ENCODE assay signal across 8 cellular contexts in the genomic region with DNA sequence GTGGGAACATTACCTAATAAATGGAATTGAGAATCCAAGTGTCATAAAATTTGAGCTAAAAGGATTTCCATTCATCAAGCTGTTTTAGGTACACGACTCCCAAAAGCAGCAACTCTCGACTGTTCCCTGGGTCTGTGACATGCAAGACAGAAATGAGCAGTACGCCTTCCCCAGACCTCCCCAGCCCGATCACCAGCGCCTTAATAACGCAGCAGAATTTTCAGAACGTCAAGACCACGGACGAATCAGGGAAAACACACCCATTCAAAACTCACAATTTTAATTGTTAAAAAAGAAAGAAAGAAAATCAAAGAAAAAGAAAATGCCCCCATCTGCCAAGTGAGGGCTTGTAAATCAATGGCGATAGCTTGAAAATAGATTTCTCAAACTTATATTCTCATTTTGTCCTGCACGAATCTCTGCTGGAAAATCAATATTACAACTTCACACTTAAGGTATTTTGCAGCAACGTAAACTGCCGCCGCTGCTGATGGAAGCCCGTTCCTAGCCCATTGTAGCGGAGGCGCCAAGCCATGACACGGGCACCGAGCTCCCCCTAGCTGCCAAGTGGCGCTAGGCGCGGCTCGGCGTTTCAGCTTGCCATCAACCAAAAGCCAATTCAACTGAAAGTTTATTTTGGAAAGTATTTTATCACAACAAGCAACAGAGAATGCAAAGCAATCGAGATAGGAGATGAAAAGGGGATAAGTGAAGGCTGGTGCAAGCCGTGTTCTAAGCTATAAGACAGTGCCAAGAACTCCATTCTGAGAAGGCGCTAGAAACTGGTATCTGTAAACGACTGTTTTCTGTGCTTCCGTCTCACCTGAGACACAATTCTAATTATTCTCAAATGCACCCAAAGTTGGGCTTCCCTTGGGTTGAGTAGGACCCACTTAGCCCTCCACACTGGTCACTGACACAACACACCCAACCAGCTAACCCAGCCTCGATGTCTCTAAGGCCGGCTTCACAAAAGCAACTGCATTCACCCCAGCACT. TPM values are rescaled to one million over a fixed set of nuclear protein-coding genes. Genes with fewer than 3 reads are reported as not detected.
DNase-seq lines count a peak whose midpoint lies in the region; ATAC-seq, FAIRE-seq and TF ChIP-seq lines count a peak whose summit lies in the region.

No MANE protein-coding gene starts in this region.

- no peaks in the 10 kb centered on the region for H3K27me3 Mint-ChIP-seq in activated T-helper 1 cell treated with anti-CD3 and anti-CD28 coated beads, Interleukin-12 subunit alpha, Interleukin-12 subunit beta, Interleukin-2, Interleukin-4 antibody, amounts not matched to agents 30 ng/mL and 10 ng/mL and 1 ng/mL, durations not matched to agents 14 hours and 24 hours and 36 hours (ENCODE audit: insufficient read depth)

- H4K20me1 ChIP-seq in PC-9 (ENCODE audit: insufficient read depth): no peaks in the 10 kb centered on the region

- H3K4me1 ChIP-seq in PC-9 (replicated peaks; ENCODE audit: insufficient read depth) (no peaks in the 10 kb centered on the region), neutrophil (ENCODE audit: control insufficient read depth in 1 of 2, insufficient read depth in 1 of 2, low read depth in 1 of 2, low read length in 1 of 2) (peaks cover 0 to 8% of the 10 kb centered on the region in 2 experiments)

- POLR2A ChIA-PET in PC-9 (lab: Charles Lee; ENCODE audit: unreplicated experiment): no interaction called here

- no peaks in the 10 kb centered on the region for H3K79me2 ChIP-seq in PC-9 (ENCODE audit: low read depth)

- BruUV-seq in PC-9 (replicated peaks; lab: Mats Ljungman, UMichigan): no TSS peak

- CTCF ChIA-PET in PC-9 (lab: Charles Lee): interaction anchor here (0.6 kb wide), 1 partner anchor 1375 kb away, joined by 3 read pairs; no protein-coding TSS in a partner anchor

- H2AFZ ChIP-seq in PC-9: no peak overlapping the region

- H3K27ac ChIP-seq in PC-9: no peak overlapping the region
- no peak overlapping the region for H3K27ac ChIP-seq in neutrophil
- H3K27ac ChIP-seq in substantia nigra (ENCODE audit: low read depth, low read length, poor library complexity, severe bottlenecking): no peak overlapping the region

- ATAC-seq in GM18867 (IDR thresholded peaks at IDR 0.05; ENCODE audit: unreplicated experiment): peak; percentile 76

- no peaks in the 10 kb centered on the region for H3K9me3 ChIP-seq in PC-9 (ENCODE audit: insufficient read depth, low read depth)
- H3K9me3 ChIP-seq in neutrophil: no peaks in the 10 kb centered on the region

- H3K36me3 ChIP-seq in PC-9 (ENCODE audit: low read depth) (no peaks in the 10 kb centered on the region), neutrophil (no peaks in the 10 kb centered on the region)

- H3K27me3 ChIP-seq in PC-9 (ENCODE audit: insufficient read depth, low read depth) (peaks cover 33% of the 10 kb centered on the region; the same call in 1 of the 2 replicates), neutrophil (peaks cover 100% of the 10 kb centered on the region)

- peaks cover 25% of the 10 kb centered on the region for H3K36me3 Mint-ChIP-seq in activated T-helper 1 cell treated with anti-CD3 and anti-CD28 coated beads, Interleukin-12 subunit alpha, Interleukin-12 subunit beta, Interleukin-2, Interleukin-4 antibody, amounts not matched to agents 30 ng/mL and 10 ng/mL and 1 ng/mL, durations not matched to agents 14 hours and 24 hours and 36 hours (ENCODE audit: low read depth)

- H3K27ac Mint-ChIP-seq in activated T-helper 1 cell treated with anti-CD3 and anti-CD28 coated beads, Interleukin-12 subunit alpha, Interleukin-12 subunit beta, Interleukin-2, Interleukin-4 antibody, amounts not matched to agents 30 ng/mL and 10 ng/mL and 1 ng/mL, durations not matched to agents 14 hours and 24 hours and 36 hours: peak overlapping the region; percentile 100

- H3K4me1 Mint-ChIP-seq in activated T-helper 1 cell treated with anti-CD3 and anti-CD28 coated beads, Interleukin-12 subunit alpha, Interleukin-12 subunit beta, Interleukin-2, Interleukin-4 antibody, amounts not matched to agents 30 ng/mL and 10 ng/mL and 1 ng/mL, durations not matched to agents 14 hours and 24 hours and 36 hours (ENCODE audit: low read depth): peaks cover 72% of the 10 kb centered on the region

- H3K4me2 ChIP-seq in PC-9: no peak overlapping the region

- peak; percentile 94 for FAIRE-seq in HTR-8/SVneo (lab: Jason Lieb, UNC)

- peak overlapping the region; percentile 99 for H3K4me3 Mint-ChIP-seq in activated T-helper 1 cell treated with anti-CD3 and anti-CD28 coated beads, Interleukin-12 subunit alpha, Interleukin-12 subunit beta, Interleukin-2, Interleukin-4 antibody, amounts not matched to agents 30 ng/mL and 10 ng/mL and 1 ng/mL, durations not matched to agents 14 hours and 24 hours and 36 hours

- no peak overlapping the region for H3K4me3 ChIP-seq in PC-9
- H3K4me3 ChIP-seq in fibroblast of mammary gland (ENCODE audit: control insufficient read depth, low read depth, low read length): no peak overlapping the region
- H3K4me3 ChIP-seq in neutrophil (ENCODE audit: low read depth in 1 of 2, low read length in 1 of 2): no peak overlapping the region

- intact Hi-C loops in PC-9 (cut with micrococcal nuclease; ENCODE audit: unreplicated experiment): no loop called here
- intact Hi-C loops in activated T-helper 1 cell treated with anti-CD3 and anti-CD28 coated beads, Interleukin-12 subunit alpha, Interleukin-12 subunit beta, Interleukin-2, Interleukin-4 antibody, amounts not matched to agents 30 ng/mL and 10 ng/mL and 1 ng/mL, durations not matched to agents 14 hours and 24 hours and 36 hours (cut with micrococcal nuclease): loop anchor here (1.0 to 10.0 kb wide), 9 partner anchors 77 to 1482 kb away; no protein-coding TSS in a partner anchor

- no peaks in the 10 kb centered on the region for H3K9me2 ChIP-seq in PC-9 (ENCODE audit: insufficient read depth)

- H3K9me3 Mint-ChIP-seq in activated T-helper 1 cell treated with anti-CD3 and anti-CD28 coated beads, Interleukin-12 subunit alpha, Interleukin-12 subunit beta, Interleukin-2, Interleukin-4 antibody, amounts not matched to agents 30 ng/mL and 10 ng/mL and 1 ng/mL, durations not matched to agents 14 hours and 24 hours and 36 hours: no peaks in the 10 kb centered on the region

- TF ChIP-seq CTCF in PC-9 (conservative IDR thresholded peaks at IDR 0.05): peak; percentile 91
- TF ChIP-seq CTCF in fibroblast of mammary gland (conservative IDR thresholded peaks at IDR 0.05; ENCODE audit: control insufficient read depth, insufficient read depth, low read depth, low read length): peak; percentile 91
- TF ChIP-seq CTCF in neutrophil (IDR thresholded peaks at IDR 0.05): peak; percentile 85

- H3F3A ChIP-seq in PC-9 (ENCODE audit: insufficient read depth, low read depth): no peaks in the 10 kb centered on the region

- DNase-seq in AML-193 (lab: John Stamatoyannopoulos, UW) (peak; percentile 46 to 70), HTR-8/SVneo (ENCODE audit: insufficient read length, low spot score) (peak; percentile 68), PC-9 (peak in 1 of 2 experiments; percentile 24), fibroblast of mammary gland (ENCODE audit: low read depth) (peak; percentile 59), substantia nigra (lab: John Stamatoyannopoulos, UW) (peak in 45 of 49 donors; percentile 7 to 78 (median 53))
- peak; percentile 82 for DNase-seq in activated T-helper 1 cell treated with anti-CD3 and anti-CD28 coated beads, Interleukin-12 subunit alpha, Interleukin-12 subunit beta, Interleukin-2, Interleukin-4 antibody, amounts not matched to agents 30 ng/mL and 10 ng/mL and 1 ng/mL, durations not matched to agents 14 hours and 24 hours and 36 hours (ENCODE audit: low spot score)

RNA-seq across cellular contexts. Expression of a gene that starts 5.5 kb away (rescaled TPM):
- not detected in 2 replicates for total RNA-seq in PC-9 (2021)
- total RNA-seq in activated T-helper 1 cell treated with anti-CD3 and anti-CD28 coated beads, Interleukin-12 subunit alpha, Interleukin-12 subunit beta, Interleukin-2, Interleukin-4 antibody, amounts not matched to agents 30 ng/mL and 10 ng/mL and 1 ng/mL, durations not matched to agents 14 hours and 24 hours and 36 hours: 43.5 and 45.4 TPM in 2 replicates

Comparison
In these comparisons a context has a peak if more than half of its experiments do, and no peak if none do; other contexts are left out.
1. RNA of a gene that starts 5.5 kb away (total RNA-seq): 43.5 to 45.4 TPM in activated T-helper 1 cell treated with anti-CD3 and anti-CD28 coated beads, Interleukin-12 subunit alpha, Interleukin-12 subunit beta, Interleukin-2, Interleukin-4 antibody, amounts not matched to agents 30 ng/mL and 10 ng/mL and 1 ng/mL, durations not matched to agents 14 hours and 24 hours and 36 hours; not detected in PC-9; every median in the first group is over 10 times any median in the second.
2. Peak in every context shown above with its lines, with median percentiles within 50 percentile points of each other: CTCF ChIP-seq.